ENCODE assay signal across 19 cellular contexts in genomic region chr13:112194167-112194530, GRCh38.
"Had no signal": no experiment of that assay in that cellular context is flagged by ENCODE, and none has a peak within 500 bp of the region (broad histone marks: within the 10 kb centered on the region; RNA-seq: fewer than 3 reads in every experiment).

No MANE protein-coding gene starts in this region.

- H3K9me3 ChIP-seq: MG63, SK-N-SH had no signal

- H3K4me2 ChIP-seq: SK-N-SH had no signal

- H3K9ac ChIP-seq: SK-N-SH had no signal

- DNase-seq: IMR-90, Karpas-422, KG1, MG63, NCI-H1092, NCI-H1436, NCI-H187, NCI-H2029, NCI-H2081 treated with DMSO at 0.1 percent for 48 hours, NCI-H2171, NCI-H226, NCI-H446, NCI-H510A, NCI-H524 treated with DMSO at 0.1 percent for 48 hours, NCI-H69, NCI-H774, SHP77, SK-N-SH had no signal

- H3K36me3 ChIP-seq: MG63 had no signal

- H3K27ac ChIP-seq: RWPE1 had no signal

- H3K27me3 ChIP-seq: MG63 had no signal

- H3K4me3 ChIP-seq: MG63 had no signal
